ENCODE assay signal across 8 cellular contexts in genomic region chr3:172749201-172749965, GRCh38. TPM values are rescaled to one million over a fixed set of nuclear protein-coding genes. Genes with fewer than 3 reads are reported as not detected.
DNase-seq lines count a peak whose midpoint lies in the region; ATAC-seq, FAIRE-seq and TF ChIP-seq lines count a peak whose summit lies in the region.

No MANE protein-coding gene starts in this region.

- H3K9me3 Mint-ChIP-seq in activated CD4-positive, alpha-beta T cell treated with anti-CD3 and anti-CD28 coated beads for 36 hours (ENCODE audit: low read depth) = no peaks in the 10 kb centered on the region
- H3K9me3 Mint-ChIP-seq in natural killer cell treated with Interleukin-12 subunit alpha and Interleukin-12 subunit beta and Interleukin-15 and Interleukin-18, amount 100 ng/mL, for 72 hours = no peaks in the 10 kb centered on the region
- no peaks in the 10 kb centered on the region for H3K9me3 Mint-ChIP-seq in stimulated activated naive B cell treated with anti-CD40 and anti-IgM and Interleukin-4, amounts not matched to agents 10 μg/mL and 1 μg/mL and 100 μg/mL, for 72 hours

- H3K4me3 ChIP-seq in OCI-LY3 (ENCODE audit: low read length) (peak overlapping the region; percentile 93), endothelial cell of umbilical vein (replicated peaks in 1 of 3; ENCODE audit: insufficient read depth in 1 of 3, low read depth in 1 of 3, low read length in 3 of 3) (peak overlapping the region; percentile 17 to 78 (median 52))

- POLR2A ChIA-PET in activated CD4-positive, alpha-beta T cell treated with anti-CD3 and anti-CD28 coated beads for 36 hours (lab: Charles Lee) = no interaction called here
- POLR2A ChIA-PET in endothelial cell of umbilical vein (lab: Charles Lee) = interaction anchor here (0.7 to 1.6 kb wide), 4 partner anchors 22 to 42 kb away, joined by 3 to 10 read pairs (median 6); partner anchors contain the start of gene NCEH1

- peak overlapping the region; percentile 96 for H2AFZ ChIP-seq in OCI-LY3 (ENCODE audit: low read depth, low read length)
- peak overlapping the region; percentile 7 for H2AFZ ChIP-seq in endothelial cell of umbilical vein (ENCODE audit: low read depth, low read length)

- no peak for DNase-seq in activated CD4-positive, alpha-beta T cell treated with anti-CD3 and anti-CD28 coated beads for 36 hours
- no peak for DNase-seq in activated CD4-positive, alpha-beta T cell treated with anti-CD3 and anti-CD28 coated beads for 1 hour
- DNase-seq in endothelial cell of umbilical vein (ENCODE audit: low read depth, low spot score) (peak; percentile 84), GM20000 (ENCODE audit: low spot score) (no peak)
- DNase-seq in natural killer cell treated with Interleukin-12 subunit alpha and Interleukin-12 subunit beta and Interleukin-15 and Interleukin-18, amount 100 ng/mL, for 72 hours (ENCODE audit: low spot score) = no peak
- DNase-seq in stimulated activated naive B cell treated with anti-CD40 and anti-IgM and Interleukin-4, amounts not matched to agents 10 μg/mL and 1 μg/mL and 100 μg/mL, for 72 hours = no peak

- TF ChIP-seq CTCF in OCI-LY3 (IDR thresholded peaks at IDR 0.05; ENCODE audit: low read depth, low read length) = no peak
- TF ChIP-seq CTCF in endothelial cell of umbilical vein (IDR thresholded peaks at IDR 0.05; ENCODE audit: extremely low read depth in 1 of 2, insufficient read depth in 1 of 2, low read depth in 1 of 2, low read length in 2 of 2) = no peak
- no peak for TF ChIP-seq CTCF in GM20000 (IDR thresholded peaks at IDR 0.05; ENCODE audit: extremely low read depth, missing control alignments)

- H3K9me3 ChIP-seq in OCI-LY3 (ENCODE audit: insufficient read depth, low read length) (no peaks in the 10 kb centered on the region), endothelial cell of umbilical vein (replicated peaks; ENCODE audit: control insufficient read depth, insufficient read depth, low read length) (no peaks in the 10 kb centered on the region)

- peaks cover 14% of the 10 kb centered on the region for H3K4me1 ChIP-seq in OCI-LY3 (ENCODE audit: low read length)
- peaks cover 30% of the 10 kb centered on the region for H3K4me1 ChIP-seq in endothelial cell of umbilical vein (ENCODE audit: control insufficient read depth, extremely low read depth, insufficient read depth, low read length)

- peaks cover 5% of the 10 kb centered on the region for H3K36me3 ChIP-seq in OCI-LY3 (replicated peaks; ENCODE audit: low read depth, low read length)
- H3K36me3 ChIP-seq in endothelial cell of umbilical vein (ENCODE audit: control insufficient read depth in 2 of 2, extremely low read depth in 1 of 2, insufficient read depth in 2 of 2, low read length in 2 of 2) = no peaks in the 10 kb centered on the region

- no peaks in the 10 kb centered on the region for H3K27me3 ChIP-seq in OCI-LY3 (ENCODE audit: low read depth, low read length)
- H3K27me3 ChIP-seq in endothelial cell of umbilical vein (ENCODE audit: control insufficient read depth in 2 of 2, insufficient read depth in 2 of 2, low read length in 2 of 2) = no peaks in the 10 kb centered on the region

- no peak for ATAC-seq in activated CD4-positive, alpha-beta T cell treated with anti-CD3 and anti-CD28 coated beads for 36 hours
- no peak for ATAC-seq in natural killer cell treated with Interleukin-12 subunit alpha and Interleukin-12 subunit beta and Interleukin-15 and Interleukin-18, amount 100 ng/mL, for 72 hours
- ATAC-seq in stimulated activated naive B cell treated with anti-CD40 and anti-IgM and Interleukin-4, amounts not matched to agents 10 μg/mL and 1 μg/mL and 100 μg/mL, for 72 hours (replicated peaks) = no peak
- ATAC-seq in HG03025 (IDR thresholded peaks at IDR 0.05; ENCODE audit: low FRiP score, unreplicated experiment) = no peak

- H3K27ac ChIP-seq in OCI-LY3 (ENCODE audit: low read length) (no peak overlapping the region), endothelial cell of umbilical vein (ENCODE audit: insufficient read depth, low read depth, low read length) (peak overlapping the region; percentile 97)

- peaks cover 21% of the 10 kb centered on the region for H3K4me1 Mint-ChIP-seq in activated CD4-positive, alpha-beta T cell treated with anti-CD3 and anti-CD28 coated beads for 36 hours
- peaks cover 17 to 28% of the 10 kb centered on the region in 2 donors for H3K4me1 Mint-ChIP-seq in natural killer cell treated with Interleukin-12 subunit alpha and Interleukin-12 subunit beta and Interleukin-15 and Interleukin-18, amount 100 ng/mL, for 72 hours (ENCODE audit: low read depth in 2 of 2)
- H3K4me1 Mint-ChIP-seq in stimulated activated naive B cell treated with anti-CD40 and anti-IgM and Interleukin-4, amounts not matched to agents 10 μg/mL and 1 μg/mL and 100 μg/mL, for 72 hours = peaks cover 4 to 7% of the 10 kb centered on the region in 2 donors

- intact Hi-C loops in activated CD4-positive, alpha-beta T cell treated with anti-CD3 and anti-CD28 coated beads for 36 hours (cut with DNase I, micrococcal nuclease) = loop anchor here in 1 of 2 experiments (5.0 kb wide), 1 partner anchor 712 kb away; the partner anchor contains the start of gene FNDC3B
- intact Hi-C loops in endothelial cell of umbilical vein (cut with micrococcal nuclease) = no loop called here

- no TSS peak for BruUV-seq in endothelial cell of umbilical vein (replicated peaks; lab: Mats Ljungman, UMichigan)

- peaks cover 15% of the 10 kb centered on the region for H3K36me3 Mint-ChIP-seq in activated CD4-positive, alpha-beta T cell treated with anti-CD3 and anti-CD28 coated beads for 36 hours (ENCODE audit: low read depth)
- peaks cover 6% of the 10 kb centered on the region for H3K36me3 Mint-ChIP-seq in natural killer cell treated with Interleukin-12 subunit alpha and Interleukin-12 subunit beta and Interleukin-15 and Interleukin-18, amount 100 ng/mL, for 72 hours
- H3K36me3 Mint-ChIP-seq in stimulated activated naive B cell treated with anti-CD40 and anti-IgM and Interleukin-4, amounts not matched to agents 10 μg/mL and 1 μg/mL and 100 μg/mL, for 72 hours = no peaks in the 10 kb centered on the region

- H3K9me1 ChIP-seq in endothelial cell of umbilical vein (replicated peaks; ENCODE audit: control insufficient read depth, extremely low read depth, insufficient read depth, low read length) = no peaks in the 10 kb centered on the region

- CTCF ChIA-PET in activated CD4-positive, alpha-beta T cell treated with anti-CD3 and anti-CD28 coated beads for 36 hours (lab: Charles Lee) = interaction anchor here (0.7 to 2.5 kb wide), 9 partner anchors 10 to 81 kb away, joined by 3 to 11 read pairs (median 4); partner anchors contain the start of gene NCEH1
- CTCF ChIA-PET in endothelial cell of umbilical vein (lab: Charles Lee) = interaction anchor here (0.6 to 3.5 kb wide), 16 partner anchors 9 to 154 kb away, joined by 3 to 91 read pairs (median 5); partner anchors contain the start of gene NCEH1

- H3K9ac ChIP-seq in OCI-LY3 (ENCODE audit: low read length) (peak overlapping the region; percentile 92), endothelial cell of umbilical vein (replicated peaks; ENCODE audit: extremely low read depth, insufficient read depth, low read length) (peak overlapping the region; percentile 98)

- H3K4me2 ChIP-seq in OCI-LY3 (ENCODE audit: low read length) (peak overlapping the region; percentile 77), endothelial cell of umbilical vein (ENCODE audit: insufficient read depth, low read length) (peak overlapping the region; percentile 89)

- peak; percentile 11 for TF ChIP-seq POLR2A in endothelial cell of umbilical vein (IDR thresholded peaks at IDR 0.05; ENCODE audit: low read depth, low read length)

- no peaks in the 10 kb centered on the region for H3K27me3 Mint-ChIP-seq in activated CD4-positive, alpha-beta T cell treated with anti-CD3 and anti-CD28 coated beads for 36 hours
- H3K27me3 Mint-ChIP-seq in natural killer cell treated with Interleukin-12 subunit alpha and Interleukin-12 subunit beta and Interleukin-15 and Interleukin-18, amount 100 ng/mL, for 72 hours = no peaks in the 10 kb centered on the region
- no peaks in the 10 kb centered on the region for H3K27me3 Mint-ChIP-seq in stimulated activated naive B cell treated with anti-CD40 and anti-IgM and Interleukin-4, amounts not matched to agents 10 μg/mL and 1 μg/mL and 100 μg/mL, for 72 hours

- H3K79me2 ChIP-seq in OCI-LY3 (ENCODE audit: low read length) = peaks cover 36% of the 10 kb centered on the region
- peaks cover 36% of the 10 kb centered on the region for H3K79me2 ChIP-seq in endothelial cell of umbilical vein (ENCODE audit: control insufficient read depth, insufficient read depth, low read length)

- 0 out of 2 replicates have a peak, but pooled peaks cover 4% of the 10 kb centered on the region for H4K20me1 ChIP-seq in OCI-LY3 (ENCODE audit: insufficient read depth, low read length)
- H4K20me1 ChIP-seq in endothelial cell of umbilical vein (replicated peaks; ENCODE audit: control insufficient read depth, extremely low read depth, insufficient read depth, low read length) = no peaks in the 10 kb centered on the region

- no peak overlapping the region for H3K27ac Mint-ChIP-seq in activated CD4-positive, alpha-beta T cell treated with anti-CD3 and anti-CD28 coated beads for 36 hours
- H3K27ac Mint-ChIP-seq in natural killer cell treated with Interleukin-12 subunit alpha and Interleukin-12 subunit beta and Interleukin-15 and Interleukin-18, amount 100 ng/mL, for 72 hours = peak overlapping the region in 1 of 2 donors; percentile 92
- no peak overlapping the region for H3K27ac Mint-ChIP-seq in stimulated activated naive B cell treated with anti-CD40 and anti-IgM and Interleukin-4, amounts not matched to agents 10 μg/mL and 1 μg/mL and 100 μg/mL, for 72 hours

- peak; percentile 90 for FAIRE-seq in endothelial cell of umbilical vein (lab: Jason Lieb, UNC)

- peak overlapping the region; percentile 98 for H3K4me3 Mint-ChIP-seq in activated CD4-positive, alpha-beta T cell treated with anti-CD3 and anti-CD28 coated beads for 36 hours
- H3K4me3 Mint-ChIP-seq in natural killer cell treated with Interleukin-12 subunit alpha and Interleukin-12 subunit beta and Interleukin-15 and Interleukin-18, amount 100 ng/mL, for 72 hours = peak overlapping the region; percentile 23
- peak overlapping the region in 1 of 2 donors; percentile 85 for H3K4me3 Mint-ChIP-seq in stimulated activated naive B cell treated with anti-CD40 and anti-IgM and Interleukin-4, amounts not matched to agents 10 μg/mL and 1 μg/mL and 100 μg/mL, for 72 hours

- dilution Hi-C loops in endothelial cell of umbilical vein (cut with MboI; ENCODE audit: extremely low pct_ligation_motif_present, low sequenced_read_pairs) = no loop called here

RNA-seq across cellular contexts. Expression of gene ECT2, which starts 1.1 kb away (rescaled TPM):
- 10 to 100 TPM; 39.4 to 40.6 TPM for total RNA-seq in activated CD4-positive, alpha-beta T cell treated with anti-CD3 and anti-CD28 coated beads for 36 hours
- 44.7 and 47.5 TPM in 2 replicates for total RNA-seq in endothelial cell of umbilical vein
- 7.2 and 10.3 TPM in 2 replicates for polyA plus RNA-seq in endothelial cell of umbilical vein
- polyA plus RNA-seq in endothelial cell of umbilical vein (2011; cell fraction: cytosol; rRNA removed) = 14.5 and 15.7 TPM in 2 replicates
- polyA plus RNA-seq in endothelial cell of umbilical vein (2011; cell fraction: nucleus; rRNA removed) = 27.8 and 42.4 TPM in 2 replicates
- polyA plus RNA-seq in endothelial cell of umbilical vein (2012) = 15.1 and 28.3 TPM in 2 replicates
- polyA minus RNA-seq in endothelial cell of umbilical vein = 18.8 and 24.8 TPM in 2 replicates
- polyA minus RNA-seq in endothelial cell of umbilical vein (2011; cell fraction: cytosol; rRNA and poly(A)+ RNA removed) = 73.0 TPM
- 54.5 and 87.6 TPM in 2 replicates for polyA minus RNA-seq in endothelial cell of umbilical vein (2011; cell fraction: nucleus; rRNA and poly(A)+ RNA removed)
- 10 to 100 TPM; 27.8 to 59.7 TPM for total RNA-seq in natural killer cell treated with Interleukin-12 subunit alpha and Interleukin-12 subunit beta and Interleukin-15 and Interleukin-18, amount 100 ng/mL, for 72 hours

RNA-seq across cellular contexts. Expression of gene NCEH1, which starts 38.5 kb away (rescaled TPM):
- 1 to 10 TPM; 4.9 to 6.3 TPM for total RNA-seq in activated CD4-positive, alpha-beta T cell treated with anti-CD3 and anti-CD28 coated beads for 36 hours
- 20.3 and 20.5 TPM in 2 replicates for total RNA-seq in endothelial cell of umbilical vein
- polyA plus RNA-seq in endothelial cell of umbilical vein = 9.6 and 10.0 TPM in 2 replicates
- polyA plus RNA-seq in endothelial cell of umbilical vein (2011; cell fraction: cytosol; rRNA removed) = 9.1 and 11.1 TPM in 2 replicates
- polyA plus RNA-seq in endothelial cell of umbilical vein (2011; cell fraction: nucleus; rRNA removed) = 6.5 and 9.6 TPM in 2 replicates
- 17.8 and 30.8 TPM in 2 replicates for polyA plus RNA-seq in endothelial cell of umbilical vein (2012)
- polyA minus RNA-seq in endothelial cell of umbilical vein = 17.8 and 22.3 TPM in 2 replicates
- polyA minus RNA-seq in endothelial cell of umbilical vein (2011; cell fraction: cytosol; rRNA and poly(A)+ RNA removed) = 27.7 TPM
- polyA minus RNA-seq in endothelial cell of umbilical vein (2011; cell fraction: nucleus; rRNA and poly(A)+ RNA removed) = 9.4 and 14.1 TPM in 2 replicates
- 10 to 100 TPM; 18.5 to 18.6 TPM for total RNA-seq in natural killer cell treated with Interleukin-12 subunit alpha and Interleukin-12 subunit beta and Interleukin-15 and Interleukin-18, amount 100 ng/mL, for 72 hours
